ENCODE assay signal across 10 cellular contexts in genomic region chr16:26643519-26643918, GRCh38.
"Had no signal": no experiment of that assay in that cellular context is flagged by ENCODE, and none has a peak within 500 bp of the region (broad histone marks: within the 10 kb centered on the region; RNA-seq: fewer than 3 reads in every experiment).

No MANE protein-coding gene starts in this region.

- H3K4me3 ChIP-seq: tibial artery had no signal

- H3K27me3 Mint-ChIP-seq: stimulated activated memory B cell treated with anti-CD40 and anti-IgM and Interleukin-4, amounts not matched to agents 10 μg/mL and 1 μg/mL and 100 μg/mL, for 72 hours had no signal

- DNase-seq: activated CD4-positive, alpha-beta T cell treated with anti-CD3 and anti-CD28 coated beads, Interleukin-2, amount 50 U/mL, for 48 hours; activated naive CD4-positive, alpha-beta T cell; activated T-cell treated with anti-CD3 and anti-CD28 coated beads, Interleukin-2, amount 50 U/mL, for 72 hours; left ventricle myocardium superior; mesendoderm; retina; tibial artery had no signal

- H3K27me3 ChIP-seq: tibial artery had no signal

- ATAC-seq: activated T-cell treated with anti-CD3 and anti-CD28 coated beads, Interleukin-2, amount 50 U/mL, for 72 hours; esophagus mucosa; left ventricle myocardium superior; natural killer cell treated with Interleukin-12 subunit alpha and Interleukin-12 subunit beta and Interleukin-15 and Interleukin-18, amount 100 ng/mL, for 72 hours; stimulated activated memory B cell treated with anti-CD40 and anti-IgM and Interleukin-4, amounts not matched to agents 10 μg/mL and 1 μg/mL and 100 μg/mL, for 72 hours had no signal

- H3K4me1 Mint-ChIP-seq: stimulated activated memory B cell treated with anti-CD40 and anti-IgM and Interleukin-4, amounts not matched to agents 10 μg/mL and 1 μg/mL and 100 μg/mL, for 72 hours had no signal

- H3K36me3 ChIP-seq: tibial artery had no signal

- H3K9me3 Mint-ChIP-seq: activated T-cell treated with anti-CD3 and anti-CD28 coated beads, Interleukin-2, amount 50 U/mL, for 72 hours; natural killer cell treated with Interleukin-12 subunit alpha and Interleukin-12 subunit beta and Interleukin-15 and Interleukin-18, amount 100 ng/mL, for 72 hours; stimulated activated memory B cell treated with anti-CD40 and anti-IgM and Interleukin-4, amounts not matched to agents 10 μg/mL and 1 μg/mL and 100 μg/mL, for 72 hours had no signal

- H3K4me3 Mint-ChIP-seq: activated T-cell treated with anti-CD3 and anti-CD28 coated beads, Interleukin-2, amount 50 U/mL, for 72 hours; natural killer cell treated with Interleukin-12 subunit alpha and Interleukin-12 subunit beta and Interleukin-15 and Interleukin-18, amount 100 ng/mL, for 72 hours; stimulated activated memory B cell treated with anti-CD40 and anti-IgM and Interleukin-4, amounts not matched to agents 10 μg/mL and 1 μg/mL and 100 μg/mL, for 72 hours had no signal

- H3K4me1 ChIP-seq: tibial artery had no signal

- H3K9me3 ChIP-seq: tibial artery had no signal

- H3K27ac ChIP-seq: tibial artery had no signal

- H3K27ac Mint-ChIP-seq: activated T-cell treated with anti-CD3 and anti-CD28 coated beads, Interleukin-2, amount 50 U/mL, for 72 hours; natural killer cell treated with Interleukin-12 subunit alpha and Interleukin-12 subunit beta and Interleukin-15 and Interleukin-18, amount 100 ng/mL, for 72 hours; stimulated activated memory B cell treated with anti-CD40 and anti-IgM and Interleukin-4, amounts not matched to agents 10 μg/mL and 1 μg/mL and 100 μg/mL, for 72 hours had no signal

- H3K36me3 Mint-ChIP-seq: natural killer cell treated with Interleukin-12 subunit alpha and Interleukin-12 subunit beta and Interleukin-15 and Interleukin-18, amount 100 ng/mL, for 72 hours; stimulated activated memory B cell treated with anti-CD40 and anti-IgM and Interleukin-4, amounts not matched to agents 10 μg/mL and 1 μg/mL and 100 μg/mL, for 72 hours had no signal
